10 cellular contexts compared by ENCODE assay signal in the genomic region with DNA sequence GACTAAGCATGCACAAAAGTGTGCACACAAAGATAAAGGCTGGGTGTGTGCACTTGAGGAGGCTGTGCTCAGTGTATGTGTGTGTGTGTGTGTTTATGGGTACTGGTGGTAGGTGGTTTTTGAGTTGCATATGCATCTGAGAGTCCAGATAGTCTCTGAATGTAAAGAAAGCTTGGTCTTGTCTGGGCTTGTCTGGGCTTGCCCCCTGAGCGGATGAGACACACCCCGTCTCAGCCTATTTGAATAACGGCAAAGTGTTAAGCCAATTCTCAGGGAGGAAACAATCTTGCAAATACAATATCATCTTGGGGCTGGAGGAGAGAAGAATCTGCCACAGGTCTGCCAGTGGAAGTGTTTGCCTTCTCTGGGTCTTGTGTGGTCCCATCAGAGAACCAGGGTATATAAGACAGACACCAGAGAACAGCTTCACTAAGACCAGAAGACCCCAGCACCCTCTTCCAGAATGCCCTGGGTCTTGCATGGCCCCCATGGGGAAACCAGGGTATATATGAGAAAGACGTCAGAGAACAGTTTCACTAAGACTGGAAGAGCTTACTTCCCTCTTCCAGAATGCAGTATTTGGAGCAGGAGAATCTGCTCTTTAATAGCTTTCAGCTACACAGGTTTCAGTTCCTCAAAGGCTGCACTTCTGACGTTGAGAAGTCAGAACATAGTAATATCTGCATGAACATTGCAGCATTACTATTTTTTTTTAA. TPM values are rescaled to one million over a fixed set of nuclear protein-coding genes. Genes with fewer than 3 reads are reported as not detected.
A peak's percentile ranks its signal among the peaks of the same experiment; 100 is the strongest.
DNase-seq lines count a peak whose midpoint lies in the region; ATAC-seq, FAIRE-seq and TF ChIP-seq lines count a peak whose summit lies in the region.
"Had no signal": no experiment of that assay in that cellular context is flagged by ENCODE, and none has a peak within 500 bp of the region (broad histone marks: within the 10 kb centered on the region; RNA-seq: fewer than 3 reads in every experiment).

No MANE protein-coding gene starts in this region.

- H3K27me3 ChIP-seq in spleen (replicated peaks in 1 of 7) (peaks cover 0 to 19% (median 0%) of the 10 kb centered on the region in 7 donors), SK-N-SH (ENCODE audit: insufficient read depth) (peaks cover under 1% of the 10 kb centered on the region; the same call in 1 of the 2 replicates), osteoblast (ENCODE audit: insufficient read depth, low read length) (peaks cover 12% of the 10 kb centered on the region)

- no peak for DNase-seq in spleen
- DNase-seq in COLO668 (lab: John Stamatoyannopoulos, UW; ENCODE audit: unreplicated experiment) = no peak
- no peak for DNase-seq in SK-N-SH
- no peak for DNase-seq in osteoblast (ENCODE audit: insufficient read length, low spot score, missing footprints)

- no peak overlapping the region for H3K4me2 ChIP-seq in SK-N-SH
- H3K4me2 ChIP-seq in osteoblast (ENCODE audit: insufficient read depth, low read length) = no peak overlapping the region

- no peak for TF ChIP-seq EP300 in SK-N-SH (IDR thresholded peaks at IDR 0.05; ENCODE audit: borderline replicate concordance in 1 of 2, low read depth in 1 of 2, low read length in 1 of 2)

- H3K9me3 ChIP-seq in spleen (no peaks in the 10 kb centered on the region), SK-N-SH (no peaks in the 10 kb centered on the region), osteoblast (ENCODE audit: low read depth, low read length) (no peaks in the 10 kb centered on the region)

- TF ChIP-seq POLR2A in GM10847 (IDR thresholded peaks at IDR 0.05; ENCODE audit: extremely low read depth, insufficient read length) (peak; percentile 28), spleen (IDR thresholded peaks at IDR 0.05) (no peak)

- H3K79me2 ChIP-seq in SK-N-SH (ENCODE audit: insufficient read depth) (no peaks in the 10 kb centered on the region), osteoblast (ENCODE audit: insufficient read depth, low read length) (no peaks in the 10 kb centered on the region)

- H3K27ac ChIP-seq in spleen (peak overlapping the region in 6 of 8 donors; percentile 37 to 83 (median 58)), SK-N-SH (ENCODE audit: low read depth in 2 of 2, low read length in 1 of 2) (peak overlapping the region in 1 of 2 experiments; percentile 78; a peak in 2 of 4 replicates), osteoblast (ENCODE audit: low read depth, low read length) (no peak overlapping the region)

- ATAC-seq in GM19467 (IDR thresholded peaks at IDR 0.05; ENCODE audit: unreplicated experiment) = peak; percentile 70
- ATAC-seq in HG03432 (IDR thresholded peaks at IDR 0.05; ENCODE audit: unreplicated experiment) = peak; percentile 76
- ATAC-seq: Panc1 had no signal

- H3K4me1 ChIP-seq in spleen = peaks cover 0 to 25% (median 13%) of the 10 kb centered on the region in 6 donors
- H3K4me1 ChIP-seq in SK-N-SH (ENCODE audit: control insufficient read depth in 1 of 2, insufficient read depth in 2 of 2, low read depth in 1 of 2, low read length in 1 of 2) = no peaks in the 10 kb centered on the region; a peak in 1 of 4 replicates
- peaks cover 3% of the 10 kb centered on the region for H3K4me1 ChIP-seq in osteoblast (ENCODE audit: insufficient read depth, low read length)

- peaks cover 16% of the 10 kb centered on the region for H3F3A ChIP-seq in SK-N-SH (replicated peaks; ENCODE audit: insufficient read depth)

- H3K9me2 ChIP-seq in SK-N-SH = no peaks in the 10 kb centered on the region

- H4K20me1 ChIP-seq in SK-N-SH (ENCODE audit: insufficient read depth) (no peaks in the 10 kb centered on the region), osteoblast (ENCODE audit: insufficient read depth, low read length) (no peaks in the 10 kb centered on the region)

- CTCF ChIA-PET in SK-N-SH (lab: Yijun Ruan, JAX) = no interaction called here

- no peaks in the 10 kb centered on the region for H3K36me3 ChIP-seq in spleen
- H3K36me3 ChIP-seq in SK-N-SH (replicated peaks in 1 of 2; ENCODE audit: control insufficient read depth in 1 of 2, insufficient read depth in 2 of 2, low read length in 1 of 2) = no peaks in the 10 kb centered on the region
- no peaks in the 10 kb centered on the region for H3K36me3 ChIP-seq in osteoblast (ENCODE audit: insufficient read depth, low read length)

- intact Hi-C loops in spleen (cut with DNase I; ENCODE audit: low total_unique reads) = no loop called here

- TF ChIP-seq CTCF in spleen (IDR thresholded peaks at IDR 0.05 in 8 of 11, conservative IDR thresholded peaks at IDR 0.05 in 3 of 11) = no peak
- no peak for TF ChIP-seq CTCF in SK-N-SH (IDR thresholded peaks at IDR 0.05)
- TF ChIP-seq CTCF in osteoblast (IDR thresholded peaks at IDR 0.05; ENCODE audit: extremely low read depth, low read depth, low read length) = no peak

- 43 to 49% (median 47%) methylated on average over 5 of the region's 5 CpGs for WGBS in spleen, 5 donors
- WGBS in SK-N-SH (ENCODE audit: low lambda C conversion rate) = 12% methylated on average over 2 of the region's 5 CpGs

- no peak for TF ChIP-seq RAD21 in SK-N-SH (IDR thresholded peaks at IDR 0.05; ENCODE audit: low read length)

- H3K9ac ChIP-seq in SK-N-SH = no peak overlapping the region

- POLR2A ChIA-PET in SK-N-SH (lab: Yijun Ruan, JAX) = no interaction called here

- H2AFZ ChIP-seq in SK-N-SH (ENCODE audit: low read depth) = no peak overlapping the region
- no peak overlapping the region for H2AFZ ChIP-seq in osteoblast (ENCODE audit: low read length)

- H3K4me3 ChIP-seq in spleen = no peak overlapping the region
- H3K4me3 ChIP-seq in SK-N-SH (ENCODE audit: low read depth in 2 of 2, low read length in 1 of 2) = no peak overlapping the region
- H3K4me3 ChIP-seq in osteoblast (ENCODE audit: insufficient read depth, low read length) = no peak overlapping the region

- peak; percentile 89 for FAIRE-seq in TTC549 (lab: Jason Lieb, UNC)
- FAIRE-seq: endometrium had no signal

TF ChIP-seq in SK-N-SH, 30 proteins besides CTCF, POLR2A, EP300 and RAD21:
- TF ChIP-seq, protein P1, sequence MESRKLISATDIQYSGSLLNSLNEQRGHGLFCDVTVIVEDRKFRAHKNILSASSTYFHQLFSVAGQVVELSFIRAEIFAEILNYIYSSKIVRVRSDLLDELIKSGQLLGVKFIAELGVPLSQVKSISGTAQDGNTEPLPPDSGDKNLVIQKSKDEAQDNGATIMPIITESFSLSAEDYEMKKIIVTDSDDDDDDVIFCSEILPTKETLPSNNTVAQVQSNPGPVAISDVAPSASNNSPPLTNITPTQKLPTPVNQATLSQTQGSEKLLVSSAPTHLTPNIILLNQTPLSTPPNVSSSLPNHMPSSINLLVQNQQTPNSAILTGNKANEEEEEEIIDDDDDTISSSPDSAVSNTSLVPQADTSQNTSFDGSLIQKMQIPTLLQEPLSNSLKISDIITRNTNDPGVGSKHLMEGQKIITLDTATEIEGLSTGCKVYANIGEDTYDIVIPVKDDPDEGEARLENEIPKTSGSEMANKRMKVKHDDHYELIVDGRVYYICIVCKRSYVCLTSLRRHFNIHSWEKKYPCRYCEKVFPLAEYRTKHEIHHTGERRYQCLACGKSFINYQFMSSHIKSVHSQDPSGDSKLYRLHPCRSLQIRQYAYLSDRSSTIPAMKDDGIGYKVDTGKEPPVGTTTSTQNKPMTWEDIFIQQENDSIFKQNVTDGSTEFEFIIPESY (IDR thresholded peaks at IDR 0.05; ENCODE audit: borderline replicate concordance, low read depth) = no peak
- TF ChIP-seq, protein P2, sequence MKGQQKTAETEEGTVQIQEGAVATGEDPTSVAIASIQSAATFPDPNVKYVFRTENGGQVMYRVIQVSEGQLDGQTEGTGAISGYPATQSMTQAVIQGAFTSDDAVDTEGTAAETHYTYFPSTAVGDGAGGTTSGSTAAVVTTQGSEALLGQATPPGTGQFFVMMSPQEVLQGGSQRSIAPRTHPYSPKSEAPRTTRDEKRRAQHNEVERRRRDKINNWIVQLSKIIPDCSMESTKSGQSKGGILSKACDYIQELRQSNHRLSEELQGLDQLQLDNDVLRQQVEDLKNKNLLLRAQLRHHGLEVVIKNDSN (IDR thresholded peaks at IDR 0.05; ENCODE audit: borderline replicate concordance, low read depth) = no peak
- no peak for TF ChIP-seq MXI1 (IDR thresholded peaks at IDR 0.05; ENCODE audit: low read depth, low read length)

RNA-seq across cellular contexts. Expression of gene CD70, which starts 13.4 kb away (rescaled TPM):
- total RNA-seq in spleen = 1 to 10 TPM in 6 of 7 donors, under 1 TPM in 1; 0.69 to 7.3 (median 3.0) TPM
- 1 to 10 TPM; 3.6 to 6.6 (median 3.9) TPM for polyA plus RNA-seq in spleen
- 117 and 142 TPM in 2 replicates for polyA plus RNA-seq in SK-N-SH (2012; rRNA removed)
- 74.9 and 90.7 TPM in 2 replicates for polyA plus RNA-seq in SK-N-SH (2012; cell fraction: cytosol; rRNA removed)
- polyA plus RNA-seq in SK-N-SH (2012; cell fraction: nucleus; rRNA removed) = 59.8 and 68.2 TPM in 2 replicates
- total RNA-seq in osteoblast = 0.29 TPM in 1 of 2 replicates, not detected in the other

RNA-seq across cellular contexts. Expression of gene TNFSF9, which starts 46.7 kb away (rescaled TPM):
- total RNA-seq in spleen (1 to 10 TPM in 6 of 7 donors, under 1 TPM in 1; 0.72 to 4.1 (median 3.3) TPM), osteoblast (12.7 and 16.6 TPM in 2 replicates)
- polyA plus RNA-seq in spleen (1 to 10 TPM; 1.5 to 3.1 (median 2.7) TPM), SK-N-SH (2012; rRNA removed) (9.9 and 10.7 TPM in 2 replicates)
- polyA plus RNA-seq in SK-N-SH (2012; cell fraction: cytosol; rRNA removed) = 7.1 and 7.4 TPM in 2 replicates
- 6.4 and 7.8 TPM in 2 replicates for polyA plus RNA-seq in SK-N-SH (2012; cell fraction: nucleus; rRNA removed)
